ENCODE assay signal across 8 cellular contexts in the genomic region with DNA sequence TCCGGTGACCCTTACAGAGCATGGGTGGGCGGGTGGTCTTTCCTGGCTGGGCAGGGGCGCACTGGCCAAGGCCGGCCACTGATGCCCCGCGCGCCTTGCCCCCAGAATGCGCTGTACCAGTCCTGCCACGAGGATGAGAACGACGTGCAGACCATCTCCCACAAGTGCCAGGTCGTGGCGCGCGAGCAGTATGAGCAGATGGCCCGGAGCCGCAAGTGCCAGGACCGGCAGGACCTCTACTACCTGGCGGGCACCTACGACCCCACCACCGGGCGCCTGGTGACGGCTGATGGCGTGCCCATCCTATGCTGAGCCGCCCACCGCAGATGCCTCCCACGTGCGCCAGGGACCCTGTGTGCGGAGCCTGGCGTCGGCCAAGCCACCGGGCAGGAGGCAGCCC.
"Had no signal": no experiment of that assay in that cellular context is flagged by ENCODE, and none has a peak within 500 bp of the region (broad histone marks: within the 10 kb centered on the region; RNA-seq: fewer than 3 reads in every experiment).

No MANE protein-coding gene starts in this region.

- H3K9me3 ChIP-seq: HAP-1 had no signal

- H3K4me1 ChIP-seq: HAP-1 had no signal

- DNase-seq: GM23248, GOT3, HFFc6, IMR-90, KBM-7 had no signal

- H3K36me3 ChIP-seq: HAP-1 had no signal

- FAIRE-seq: HTR-8/SVneo had no signal

- ATAC-seq: HCT116 had no signal

- H3K4me3 ChIP-seq: GM23248, HAP-1 had no signal

- H3K9ac ChIP-seq: GM23248 had no signal

- H3K27ac ChIP-seq: GM23248 had no signal

- H2AFZ ChIP-seq: GM23248 had no signal
